ENCODE assay signal across 8 cellular contexts in the genomic region with DNA sequence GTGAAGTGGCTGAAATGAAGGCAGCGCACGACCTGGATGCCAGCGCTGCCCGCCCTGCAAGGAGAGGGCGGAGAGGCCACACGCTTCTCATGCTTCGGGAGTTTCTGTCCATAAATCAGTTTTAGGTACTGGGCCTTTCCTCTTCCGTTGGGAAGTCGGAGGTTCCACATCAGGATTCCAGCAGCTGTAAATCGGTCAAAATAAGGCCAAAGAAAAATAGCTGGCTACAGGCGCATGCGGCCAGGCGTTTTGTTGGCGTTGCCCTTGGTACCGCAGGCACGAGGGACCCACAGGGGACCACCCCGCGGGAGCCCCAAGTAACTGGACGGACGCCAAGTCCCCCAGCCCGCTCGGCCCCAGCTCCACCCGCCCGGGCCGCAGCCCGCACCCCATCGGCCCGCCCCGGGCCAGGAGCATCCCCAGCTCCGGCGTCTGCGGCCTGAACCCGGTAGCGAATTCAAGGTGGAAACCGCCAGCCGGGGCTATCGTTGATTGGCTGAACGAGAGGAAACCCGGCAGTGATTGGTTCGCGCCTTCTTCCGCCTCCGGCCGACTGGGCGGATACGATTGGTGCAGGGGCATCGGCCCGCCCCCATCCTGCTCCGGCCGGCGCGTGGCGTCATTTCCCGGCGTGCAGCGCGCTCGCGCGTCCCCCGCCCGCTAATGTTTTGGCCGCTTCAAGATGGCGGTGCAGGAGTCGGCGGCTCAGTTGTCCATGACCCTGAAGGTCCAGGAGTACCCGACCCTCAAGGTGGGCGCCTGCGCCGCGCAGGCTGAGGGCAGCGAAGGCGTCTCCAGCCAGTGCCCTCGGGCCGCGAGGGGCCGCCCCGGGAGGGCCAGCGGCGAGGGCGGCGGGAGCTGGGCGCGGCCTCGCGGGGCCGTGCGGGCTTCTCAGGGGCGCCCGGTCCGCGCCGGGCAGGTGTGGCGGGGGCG. TPM values are rescaled to one million over a fixed set of nuclear protein-coding genes. Genes with fewer than 3 reads are reported as not detected.
DNase-seq lines count a peak whose midpoint lies in the region; ATAC-seq and TF ChIP-seq lines count a peak whose summit lies in the region.

TSS of gene MAEA (plus strand) at position 660 of the 933 bp plus-strand sequence. CDS start at position 683, 23 bp downstream.

- intact Hi-C loops in naive thymus-derived CD4-positive, alpha-beta T cell (cut with micrococcal nuclease), result loop anchor here (1.0 to 5.0 kb wide), 18 partner anchors 20 to 615 kb away; partner anchors contain the start of genes CTBP1 (in 2 of the 2), GAK (in 2 of the 2), TMEM175 (in 2 of the 2) and ATP5ME (in 1 of the 2)

- peak within 1 kb of the TSS; percentile 99 for H3K4me3 Mint-ChIP-seq in activated T-helper 17 cell treated with anti-CD3 and anti-CD28 coated beads, Interleukin-2, amount 50 U/mL, for 72 hours
- peak within 1 kb of the TSS; percentile 91 to 99 (median 93) for H3K4me3 Mint-ChIP-seq in naive thymus-derived CD4-positive, alpha-beta T cell
- peak within 1 kb of the TSS; percentile 91 to 95 for H3K4me3 Mint-ChIP-seq in stimulated activated naive B cell treated with anti-CD40 and anti-IgM and Interleukin-4, amounts not matched to agents 10 μg/mL and 1 μg/mL and 100 μg/mL, for 72 hours

- ATAC-seq in activated T-helper 17 cell treated with anti-CD3 and anti-CD28 coated beads, Interleukin-2, amount 50 U/mL, for 72 hours (replicated peaks), result peak; percentile 97
- ATAC-seq in naive thymus-derived CD4-positive, alpha-beta T cell, result peak; percentile 98
- peak; percentile 96 to 97 for ATAC-seq in stimulated activated naive B cell treated with anti-CD40 and anti-IgM and Interleukin-4, amounts not matched to agents 10 μg/mL and 1 μg/mL and 100 μg/mL, for 72 hours (replicated peaks)

- no peaks in the 10 kb centered on the region for H3K9me3 ChIP-seq in fibroblast of lung (ENCODE audit: control insufficient read depth, insufficient read depth, low read depth, low read length)
- H3K9me3 ChIP-seq in naive thymus-derived CD4-positive, alpha-beta T cell (ENCODE audit: control insufficient read depth in 2 of 3, low read length in 3 of 3), result no peaks in the 10 kb centered on the region

- peak within 1 kb of the TSS; percentile 96 for H3K27ac Mint-ChIP-seq in activated T-helper 17 cell treated with anti-CD3 and anti-CD28 coated beads, Interleukin-2, amount 50 U/mL, for 72 hours
- peak within 1 kb of the TSS; percentile 88 to 94 (median 90) for H3K27ac Mint-ChIP-seq in naive thymus-derived CD4-positive, alpha-beta T cell
- peak within 1 kb of the TSS; percentile 92 for H3K27ac Mint-ChIP-seq in stimulated activated naive B cell treated with anti-CD40 and anti-IgM and Interleukin-4, amounts not matched to agents 10 μg/mL and 1 μg/mL and 100 μg/mL, for 72 hours

- peaks cover 3% of the 10 kb centered on the region for H3K36me3 ChIP-seq in fibroblast of lung (ENCODE audit: control insufficient read depth, insufficient read depth, low read length)
- H3K36me3 ChIP-seq in naive thymus-derived CD4-positive, alpha-beta T cell (ENCODE audit: control insufficient read depth in 2 of 3, insufficient read depth in 3 of 3, low read length in 3 of 3), result peaks cover 0 to 7% (median 0%) of the 10 kb centered on the region in 3 experiments

- CTCF ChIA-PET in RWPE1 (lab: Yijun Ruan, JAX), result interaction anchor here (0.6 to 0.7 kb wide), 2 partner anchors 56 to 297 kb away, joined by 3 to 4 read pairs; no protein-coding TSS in a partner anchor
- CTCF ChIA-PET in naive thymus-derived CD4-positive, alpha-beta T cell (lab: Charles Lee), result interaction anchor here (0.7 kb wide), 1 partner anchor 40 kb away, joined by 4 read pairs; no protein-coding TSS in a partner anchor

- peaks cover 45% of the 10 kb centered on the region for H3K79me2 ChIP-seq in fibroblast of lung (ENCODE audit: control insufficient read depth, insufficient read depth, low read length)

- peaks cover 22% of the 10 kb centered on the region for H3K36me3 Mint-ChIP-seq in activated T-helper 17 cell treated with anti-CD3 and anti-CD28 coated beads, Interleukin-2, amount 50 U/mL, for 72 hours (ENCODE audit: low read depth)
- H3K36me3 Mint-ChIP-seq in naive thymus-derived CD4-positive, alpha-beta T cell, result peaks cover 0 to 5% (median 0%) of the 10 kb centered on the region in 5 donors
- H3K36me3 Mint-ChIP-seq in stimulated activated naive B cell treated with anti-CD40 and anti-IgM and Interleukin-4, amounts not matched to agents 10 μg/mL and 1 μg/mL and 100 μg/mL, for 72 hours, result peaks cover 6 to 20% of the 10 kb centered on the region in 2 donors

- peak within 1 kb of the TSS; percentile 88 for H3K9ac ChIP-seq in fibroblast of lung (ENCODE audit: insufficient read depth, low read length)

- POLR2A ChIA-PET in RWPE1 (lab: Yijun Ruan, JAX; ENCODE audit: low non-redundant PET), result no interaction called here
- POLR2A ChIA-PET in naive thymus-derived CD4-positive, alpha-beta T cell (lab: Charles Lee), result interaction anchor here (0.6 to 3.7 kb wide), 16 partner anchors 11 to 615 kb away, joined by 3 to 40 read pairs (median 3); partner anchors contain the start of genes ATP5ME, CTBP1, GAK and MYL5

- H3K4me3 ChIP-seq in LNCaP clone FGC (ENCODE audit: low read depth, low read length), result peak within 1 kb of the TSS; percentile 86
- peak within 1 kb of the TSS; percentile 84 to 93 (median 90) for H3K4me3 ChIP-seq in fibroblast of lung (replicated peaks in 1 of 4; ENCODE audit: control extremely low read depth in 1 of 4, insufficient read depth in 1 of 4, low read depth in 3 of 4, low read length in 4 of 4)
- H3K4me3 ChIP-seq in naive thymus-derived CD4-positive, alpha-beta T cell (ENCODE audit: low read length), result peak within 1 kb of the TSS; percentile 96

- peak within 1 kb of the TSS; percentile 98 for H3K4me2 ChIP-seq in fibroblast of lung (ENCODE audit: extremely low read depth, insufficient read depth, low read length)

- H4K20me1 ChIP-seq in fibroblast of lung (ENCODE audit: control insufficient read depth, extremely low read depth, insufficient read depth, low read length), result no peaks in the 10 kb centered on the region

- no peaks in the 10 kb centered on the region for H3K27me3 ChIP-seq in fibroblast of lung (ENCODE audit: control insufficient read depth, insufficient read depth, low read length)
- no peaks in the 10 kb centered on the region for H3K27me3 ChIP-seq in naive thymus-derived CD4-positive, alpha-beta T cell (ENCODE audit: control insufficient read depth in 2 of 2, insufficient read depth in 2 of 2, low read length in 2 of 2)

- peaks cover 18% of the 10 kb centered on the region for H3K4me1 Mint-ChIP-seq in activated T-helper 17 cell treated with anti-CD3 and anti-CD28 coated beads, Interleukin-2, amount 50 U/mL, for 72 hours
- peaks cover 23 to 49% (median 37%) of the 10 kb centered on the region in 7 donors for H3K4me1 Mint-ChIP-seq in naive thymus-derived CD4-positive, alpha-beta T cell
- peaks cover 28 to 47% of the 10 kb centered on the region in 2 donors for H3K4me1 Mint-ChIP-seq in stimulated activated naive B cell treated with anti-CD40 and anti-IgM and Interleukin-4, amounts not matched to agents 10 μg/mL and 1 μg/mL and 100 μg/mL, for 72 hours

- H2AFZ ChIP-seq in fibroblast of lung (ENCODE audit: low read length), result peak within 1 kb of the TSS; percentile 89

- H3K27me3 Mint-ChIP-seq in activated T-helper 17 cell treated with anti-CD3 and anti-CD28 coated beads, Interleukin-2, amount 50 U/mL, for 72 hours, result no peaks in the 10 kb centered on the region
- no peaks in the 10 kb centered on the region for H3K27me3 Mint-ChIP-seq in naive thymus-derived CD4-positive, alpha-beta T cell
- H3K27me3 Mint-ChIP-seq in stimulated activated naive B cell treated with anti-CD40 and anti-IgM and Interleukin-4, amounts not matched to agents 10 μg/mL and 1 μg/mL and 100 μg/mL, for 72 hours, result no peaks in the 10 kb centered on the region

- DNase-seq in Daoy (ENCODE audit: low read depth), result peak; percentile 98
- peak; percentile 81 for DNase-seq in GOT3 (lab: John Stamatoyannopoulos, UW)
- DNase-seq in LNCaP clone FGC (ENCODE audit: low read depth), result peak; percentile 89
- peak; percentile 99 for DNase-seq in RWPE1 (ENCODE audit: low spot score)
- DNase-seq in fibroblast of lung (ENCODE audit: low read depth in 2 of 2), result peak; percentile 95
- peak; percentile 91 to 97 (median 96) for DNase-seq in naive thymus-derived CD4-positive, alpha-beta T cell
- peak; percentile 98 for DNase-seq in stimulated activated naive B cell treated with anti-CD40 and anti-IgM and Interleukin-4, amounts not matched to agents 10 μg/mL and 1 μg/mL and 100 μg/mL, for 72 hours

- TF ChIP-seq CTCF in LNCaP clone FGC (IDR thresholded peaks at IDR 0.05; ENCODE audit: control insufficient read depth, extremely low read depth, insufficient read depth) (no peak), RWPE1 (conservative IDR thresholded peaks at IDR 0.05; ENCODE audit: low read depth) (no peak), fibroblast of lung (conservative IDR thresholded peaks at IDR 0.05 in 1 of 2, IDR thresholded peaks at IDR 0.05 in 1 of 2; ENCODE audit: low read depth in 1 of 2, low read length in 2 of 2) (no peak)

- no peaks in the 10 kb centered on the region for H3K9me3 Mint-ChIP-seq in activated T-helper 17 cell treated with anti-CD3 and anti-CD28 coated beads, Interleukin-2, amount 50 U/mL, for 72 hours
- H3K9me3 Mint-ChIP-seq in naive thymus-derived CD4-positive, alpha-beta T cell, result peaks cover 0 to 6% (median 0%) of the 10 kb centered on the region in 11 donors
- H3K9me3 Mint-ChIP-seq in stimulated activated naive B cell treated with anti-CD40 and anti-IgM and Interleukin-4, amounts not matched to agents 10 μg/mL and 1 μg/mL and 100 μg/mL, for 72 hours, result peaks cover 5 to 6% of the 10 kb centered on the region in 2 donors

- peaks cover 7% of the 10 kb centered on the region for H3K4me1 ChIP-seq in fibroblast of lung (ENCODE audit: control insufficient read depth, extremely low read depth, insufficient read depth, low read length)
- peaks cover 22 to 34% of the 10 kb centered on the region in 2 donors for H3K4me1 ChIP-seq in naive thymus-derived CD4-positive, alpha-beta T cell (ENCODE audit: control insufficient read depth in 2 of 2, insufficient read depth in 2 of 2, low read length in 2 of 2)

- H3K27ac ChIP-seq in RWPE1 (peak within 1 kb of the TSS; percentile 84), fibroblast of lung (ENCODE audit: insufficient read depth, low read length) (peak within 1 kb of the TSS; percentile 74)
- H3K27ac ChIP-seq in naive thymus-derived CD4-positive, alpha-beta T cell (ENCODE audit: low read depth, low read length), result peak within 1 kb of the TSS; percentile 93

RNA-seq across cellular contexts. Expression of gene MAEA, which starts in this region (rescaled TPM):
- total RNA-seq in Daoy (2014; rRNA removed; shearing (Covaris generic)), result 68.7 and 80.6 TPM in 2 replicates
- 10 to 100 TPM; 61.4 to 62.8 TPM for total RNA-seq in activated T-helper 17 cell treated with anti-CD3 and anti-CD28 coated beads, Interleukin-2, amount 50 U/mL, for 72 hours
- total RNA-seq in fibroblast of lung, result 37.2 and 44.3 TPM in 2 replicates
- polyA plus RNA-seq in fibroblast of lung, result 53.8 and 59.5 TPM in 2 replicates
- polyA plus RNA-seq in fibroblast of lung (2012), result 49.3 and 67.4 TPM in 2 replicates
- polyA minus RNA-seq in fibroblast of lung (ENCODE audit: low replicate concordance), result 55.9 and 75.0 TPM in 2 replicates
- 10 to 100 TPM; 56.2 to 92.2 (median 79.4) TPM for total RNA-seq in naive thymus-derived CD4-positive, alpha-beta T cell
- 10 to 100 TPM; 45.3 to 88.5 TPM for polyA plus RNA-seq in naive thymus-derived CD4-positive, alpha-beta T cell

Comparison
In these comparisons a context has a peak if more than half of its experiments do, and no peak if none do; other contexts are left out.
1. Peak in every context shown above with its lines: DNase-seq, ATAC-seq, H3K4me3 ChIP-seq and H3K27ac ChIP-seq.